32 cellular contexts compared by ENCODE assay signal in genomic region chr3:53612508-53612907, GRCh38.
"Had no signal": no experiment of that assay in that cellular context is flagged by ENCODE, and none has a peak within 500 bp of the region (broad histone marks: within the 10 kb centered on the region; RNA-seq: fewer than 3 reads in every experiment).

No MANE protein-coding gene starts in this region.

- H3K9me3 ChIP-seq: body of pancreas, sigmoid colon, stomach, thyroid gland, upper lobe of right lung had no signal

- H3K9ac ChIP-seq: parathyroid adenoma had no signal

- H3K27ac ChIP-seq: body of pancreas, cardiac muscle cell, coronary artery, parathyroid adenoma, psoas muscle, sigmoid colon, stomach, thyroid gland, upper lobe of right lung had no signal

- H3K36me3 Mint-ChIP-seq: activated naive CD4-positive, alpha-beta T cell treated with anti-CD3 and anti-CD28 coated beads, Interleukin-2, amount 50 U/mL, for 24 hours; naive thymus-derived CD4-positive, alpha-beta T cell had no signal

- H3K27ac Mint-ChIP-seq: activated CD4-positive, alpha-beta memory T cell treated with anti-CD3 and anti-CD28 coated beads, Interleukin-2, amount 10 ng/mL, durations not matched to agents 7 days and 5 days; activated CD4-positive, alpha-beta T cell treated with anti-CD3 and anti-CD28 coated beads, Interleukin-2, amount 10 ng/mL, durations not matched to agents 7 days and 5 days; activated naive CD4-positive, alpha-beta T cell treated with anti-CD3 and anti-CD28 coated beads, Interleukin-2, amount 50 U/mL, for 24 hours; activated T-helper 2 cell treated with anti-CD3 and anti-CD28 coated beads, Interferon-gamma antibody, Interleukin-2, Interleukin-4, amounts not matched to agents 10 μg/mL and 5 μg/mL and 100 μg/mL, durations not matched to agents 14 hours and 24 hours and 36 hours; naive thymus-derived CD4-positive, alpha-beta T cell; stimulated activated naive B cell treated with anti-CD40 and anti-IgM and Interleukin-4, amounts not matched to agents 10 μg/mL and 1 μg/mL and 100 μg/mL, for 72 hours had no signal

- DNase-seq: activated CD4-positive, alpha-beta memory T cell treated with anti-CD3 and anti-CD28 coated beads, Interleukin-2, amount 10 ng/mL, durations not matched to agents 7 days and 5 days; activated CD4-positive, alpha-beta T cell treated with anti-CD3 and anti-CD28 coated beads for 1 hour; activated CD4-positive, alpha-beta T cell treated with anti-CD3 and anti-CD28 coated beads, Interleukin-2, amount 10 ng/mL, durations not matched to agents 7 days and 5 days; activated CD8-positive, alpha-beta memory T cell treated with anti-CD3 and anti-CD28 coated beads, Interleukin-2, amount 50 U/mL, for 48 hours; activated T-cell treated with anti-CD3 and anti-CD28 coated beads, Interleukin-2, amount 50 U/mL, for 4 hours; anterior cingulate cortex; body of pancreas; cerebellar nuclear complex; foreskin melanocyte; heart right ventricle; left ventricle myocardium superior; mammary epithelial cell; naive thymus-derived CD4-positive, alpha-beta T cell; occipital lobe; psoas muscle; sigmoid colon; small intestine; stimulated activated CD4-positive, alpha-beta T cell treated with anti-CD3 and anti-CD28 coated beads, Interleukin-1b, Interleukin-23, amount 100 ng/mL, for 48 hours; stimulated activated CD4-positive, alpha-beta T cell treated with anti-CD3 and anti-CD28 coated beads, Interleukin-4, amount 100 ng/mL, for 4 hours; stimulated activated CD8-positive, alpha-beta memory T cell treated with anti-CD3 and anti-CD28 coated beads, Interleukin-4, amount 100 ng/mL, for 48 hours; stimulated activated naive B cell treated with anti-CD40 and anti-IgM and Interleukin-4, amounts not matched to agents 10 μg/mL and 1 μg/mL and 100 μg/mL, for 72 hours; stomach; T-helper 2 cell; thyroid gland; upper lobe of right lung had no signal

- H3K4me3 ChIP-seq: body of pancreas, cardiac muscle cell, coronary artery, heart right ventricle, psoas muscle, sigmoid colon, stomach, thyroid gland, upper lobe of right lung had no signal

- H3K4me1 ChIP-seq: body of pancreas, psoas muscle, sigmoid colon, stomach, thyroid gland had no signal

- H2AFZ ChIP-seq: parathyroid adenoma had no signal

- H3K27me3 ChIP-seq: body of pancreas, cardiac muscle cell, sigmoid colon, thyroid gland, upper lobe of right lung had no signal

- H3K9me3 Mint-ChIP-seq: activated CD4-positive, alpha-beta T cell treated with anti-CD3 and anti-CD28 coated beads, Interleukin-2, amount 10 ng/mL, durations not matched to agents 7 days and 5 days; activated naive CD4-positive, alpha-beta T cell treated with anti-CD3 and anti-CD28 coated beads, Interleukin-2, amount 50 U/mL, for 24 hours; activated T-helper 2 cell treated with anti-CD3 and anti-CD28 coated beads, Interferon-gamma antibody, Interleukin-2, Interleukin-4, amounts not matched to agents 10 μg/mL and 5 μg/mL and 100 μg/mL, durations not matched to agents 14 hours and 24 hours and 36 hours had no signal

- H3K36me3 ChIP-seq: cardiac muscle cell, heart right ventricle, sigmoid colon, stomach, thyroid gland, upper lobe of right lung had no signal

- ATAC-seq: activated T-cell treated with anti-CD3 and anti-CD28 coated beads, Interleukin-2, amount 50 U/mL, for 4 hours; body of pancreas; esophagus mucosa; psoas muscle had no signal

- H3K4me3 Mint-ChIP-seq: activated CD4-positive, alpha-beta memory T cell treated with anti-CD3 and anti-CD28 coated beads, Interleukin-2, amount 10 ng/mL, durations not matched to agents 7 days and 5 days; activated CD4-positive, alpha-beta T cell treated with anti-CD3 and anti-CD28 coated beads, Interleukin-2, amount 10 ng/mL, durations not matched to agents 7 days and 5 days; activated naive CD4-positive, alpha-beta T cell treated with anti-CD3 and anti-CD28 coated beads, Interleukin-2, amount 50 U/mL, for 24 hours; activated T-cell treated with anti-CD3 and anti-CD28 coated beads, Interleukin-2, amount 50 U/mL, for 4 hours; naive thymus-derived CD4-positive, alpha-beta T cell; neural crest cell; stimulated activated naive B cell treated with anti-CD40 and anti-IgM and Interleukin-4, amounts not matched to agents 10 μg/mL and 1 μg/mL and 100 μg/mL, for 72 hours had no signal

- H3K79me2 ChIP-seq: parathyroid adenoma had no signal

- H3K4me1 Mint-ChIP-seq: activated CD4-positive, alpha-beta memory T cell treated with anti-CD3 and anti-CD28 coated beads, Interleukin-2, amount 10 ng/mL, durations not matched to agents 7 days and 5 days; activated CD4-positive, alpha-beta T cell treated with anti-CD3 and anti-CD28 coated beads, Interleukin-2, amount 10 ng/mL, durations not matched to agents 7 days and 5 days; activated naive CD4-positive, alpha-beta T cell treated with anti-CD3 and anti-CD28 coated beads, Interleukin-2, amount 50 U/mL, for 24 hours; naive thymus-derived CD4-positive, alpha-beta T cell; neural crest cell had no signal

- FAIRE-seq: small intestine had no signal
